22 cellular contexts compared by ENCODE assay signal in genomic region chr5:154312571-154312970, GRCh38.
A peak's percentile ranks its signal among the peaks of the same experiment; 100 is the strongest.
DNase-seq lines count a peak whose midpoint lies in the region; ATAC-seq and TF ChIP-seq lines count a peak whose summit lies in the region.
"Had no signal": no experiment of that assay in that cellular context is flagged by ENCODE, and none has a peak within 500 bp of the region (broad histone marks: within the 10 kb centered on the region; RNA-seq: fewer than 3 reads in every experiment).

No MANE protein-coding gene starts in this region.

- H3K27ac ChIP-seq in RWPE2 (ENCODE audit: poor library complexity, severe bottlenecking), result peak overlapping the region; percentile 30
- no peak overlapping the region for H3K27ac ChIP-seq in endodermal cell (ENCODE audit: low read depth, low read length)
- H3K27ac ChIP-seq in left ventricle myocardium inferior (replicated peaks), result no peak overlapping the region
- H3K27ac ChIP-seq: heart left ventricle, pancreas, Peyer's patch, sigmoid colon had no signal

- peak; percentile 28 for DNase-seq in EL
- no peak for DNase-seq in RWPE2 (ENCODE audit: low spot score)
- DNase-seq in endodermal cell, result no peak
- DNase-seq in myocyte (ENCODE audit: low read depth), result peak; percentile 50
- DNase-seq in left ventricle myocardium inferior, result no peak
- no peak for DNase-seq in SW480 (ENCODE audit: low spot score)
- DNase-seq in stimulated activated naive CD8-positive, alpha-beta T cell treated with anti-CD3 and anti-CD28 coated beads, Interleukin-15, amount 100 ng/mL, for 72 hours, result no peak
- DNase-seq: activated CD4-positive, alpha-beta T cell treated with anti-CD3 and anti-CD28 coated beads, Interleukin-2, amount 10 ng/mL, durations not matched to agents 24 days and 14 days; activated CD8-positive, alpha-beta memory T cell treated with anti-CD3 and anti-CD28 coated beads, Interleukin-2, amount 50 U/mL, for 48 hours; activated gamma-delta T cell; AML-193; Caco-2; heart left ventricle; Karpas-422; mammary epithelial cell; naive thymus-derived CD8-positive, alpha-beta T cell; NCI-H1417 treated with DMSO at 0.1 percent for 48 hours; pancreas; Peyer's patch; sigmoid colon; stimulated activated CD4-positive, alpha-beta T cell treated with anti-CD3 and anti-CD28 coated beads, Interleukin-2, amount 100 ng/mL, for 24 hours had no signal

- H3K27ac Mint-ChIP-seq in endodermal cell, result no peak overlapping the region
- peak overlapping the region in 1 of 2 donors; percentile 4 for H3K27ac Mint-ChIP-seq in stimulated activated naive CD8-positive, alpha-beta T cell treated with anti-CD3 and anti-CD28 coated beads, Interleukin-15, amount 100 ng/mL, for 72 hours
- H3K27ac Mint-ChIP-seq: activated CD4-positive, alpha-beta T cell treated with anti-CD3 and anti-CD28 coated beads, Interleukin-2, amount 10 ng/mL, durations not matched to agents 24 days and 14 days; naive thymus-derived CD8-positive, alpha-beta T cell had no signal

- H3K4me1 Mint-ChIP-seq in endodermal cell, result peaks cover 32% of the 10 kb centered on the region
- peaks cover 45% of the 10 kb centered on the region for H3K4me1 Mint-ChIP-seq in stimulated activated naive CD8-positive, alpha-beta T cell treated with anti-CD3 and anti-CD28 coated beads, Interleukin-15, amount 100 ng/mL, for 72 hours

- H3K4me3 Mint-ChIP-seq in endodermal cell, result no peak overlapping the region
- H3K4me3 Mint-ChIP-seq in stimulated activated naive CD8-positive, alpha-beta T cell treated with anti-CD3 and anti-CD28 coated beads, Interleukin-15, amount 100 ng/mL, for 72 hours, result no peak overlapping the region
- H3K4me3 Mint-ChIP-seq: activated CD4-positive, alpha-beta T cell treated with anti-CD3 and anti-CD28 coated beads, Interleukin-2, amount 10 ng/mL, durations not matched to agents 24 days and 14 days; naive thymus-derived CD8-positive, alpha-beta T cell had no signal

- no peaks in the 10 kb centered on the region for H3K36me3 Mint-ChIP-seq in endodermal cell (ENCODE audit: low read depth)

- ATAC-seq in RWPE2 (ENCODE audit: low read depth) (peak; percentile 60; the same call in 2 of the 3 replicates), HG02623 (IDR thresholded peaks at IDR 0.05; ENCODE audit: unreplicated experiment) (no peak)
- no peak for ATAC-seq in stimulated activated naive CD8-positive, alpha-beta T cell treated with anti-CD3 and anti-CD28 coated beads, Interleukin-15, amount 100 ng/mL, for 72 hours
- ATAC-seq: heart left ventricle; naive thymus-derived CD8-positive, alpha-beta T cell; pancreas had no signal

- H3K27me3 Mint-ChIP-seq in endodermal cell (ENCODE audit: insufficient read depth), result no peaks in the 10 kb centered on the region
- H3K27me3 Mint-ChIP-seq in stimulated activated naive CD8-positive, alpha-beta T cell treated with anti-CD3 and anti-CD28 coated beads, Interleukin-15, amount 100 ng/mL, for 72 hours, result no peaks in the 10 kb centered on the region
- H3K27me3 Mint-ChIP-seq: activated CD4-positive, alpha-beta T cell treated with anti-CD3 and anti-CD28 coated beads, Interleukin-2, amount 10 ng/mL, durations not matched to agents 24 days and 14 days; naive thymus-derived CD8-positive, alpha-beta T cell had no signal

- H3K4me3 ChIP-seq in RWPE2 (ENCODE audit: severe bottlenecking) (no peak overlapping the region), endodermal cell (ENCODE audit: low read length) (peak overlapping the region; percentile 37), left ventricle myocardium inferior (no peak overlapping the region)
- H3K4me3 ChIP-seq: heart left ventricle, pancreas, Peyer's patch, sigmoid colon had no signal

- no peaks in the 10 kb centered on the region for H3K27me3 ChIP-seq in RWPE2 (ENCODE audit: insufficient read depth, poor library complexity, severe bottlenecking)
- no peaks in the 10 kb centered on the region for H3K27me3 ChIP-seq in endodermal cell (ENCODE audit: control insufficient read depth, insufficient read depth, low read length, poor library complexity, severe bottlenecking)
- no peaks in the 10 kb centered on the region for H3K27me3 ChIP-seq in left ventricle myocardium inferior (ENCODE audit: low read depth)
- H3K27me3 ChIP-seq: heart left ventricle, pancreas, Peyer's patch, sigmoid colon had no signal

- H3K36me3 ChIP-seq in RWPE2 (ENCODE audit: low read depth) (no peaks in the 10 kb centered on the region), endodermal cell (ENCODE audit: control insufficient read depth, insufficient read depth, low read length) (peaks cover 12% of the 10 kb centered on the region), left ventricle myocardium inferior (no peaks in the 10 kb centered on the region)
- H3K36me3 ChIP-seq: heart left ventricle, pancreas, Peyer's patch, sigmoid colon had no signal

- intact Hi-C loops in left ventricle myocardium inferior (cut with micrococcal nuclease), result no loop called here

- H3K9me3 ChIP-seq in RWPE2 (ENCODE audit: severe bottlenecking) (no peaks in the 10 kb centered on the region), endodermal cell (ENCODE audit: control insufficient read depth, low read length) (no peaks in the 10 kb centered on the region), left ventricle myocardium inferior (replicated peaks) (no peaks in the 10 kb centered on the region)
- H3K9me3 ChIP-seq: Caco-2, heart left ventricle, pancreas, Peyer's patch, sigmoid colon had no signal

- no peaks in the 10 kb centered on the region for H3K9me3 Mint-ChIP-seq in endodermal cell
- H3K9me3 Mint-ChIP-seq in stimulated activated naive CD8-positive, alpha-beta T cell treated with anti-CD3 and anti-CD28 coated beads, Interleukin-15, amount 100 ng/mL, for 72 hours, result peaks cover 0 to 5% of the 10 kb centered on the region in 2 donors
- H3K9me3 Mint-ChIP-seq: activated CD4-positive, alpha-beta T cell treated with anti-CD3 and anti-CD28 coated beads, Interleukin-2, amount 10 ng/mL, durations not matched to agents 24 days and 14 days; naive thymus-derived CD8-positive, alpha-beta T cell had no signal

- TF ChIP-seq CTCF in RWPE2 (IDR thresholded peaks at IDR 0.05; ENCODE audit: poor library complexity, severe bottlenecking) (no peak), endodermal cell (conservative IDR thresholded peaks at IDR 0.05) (no peak), left ventricle myocardium inferior (IDR thresholded peaks at IDR 0.05; ENCODE audit: borderline replicate concordance) (no peak)

- no peak overlapping the region for H3K9ac ChIP-seq in endodermal cell (ENCODE audit: extremely low read depth, low read length, poor library complexity, severe bottlenecking)

- H3K4me1 ChIP-seq in RWPE2 (ENCODE audit: insufficient read depth, poor library complexity, severe bottlenecking) (peaks cover 33% of the 10 kb centered on the region), endodermal cell (ENCODE audit: control insufficient read depth, insufficient read depth, low read length) (peaks cover 11% of the 10 kb centered on the region), left ventricle myocardium inferior (peaks cover 13% of the 10 kb centered on the region)
- H3K4me1 ChIP-seq: Caco-2, Peyer's patch had no signal

Comparison
In these comparisons a context has a peak if more than half of its experiments do, and no peak if none do; other contexts are left out.
1. DNase-seq: peak in EL (single experiment) and myocyte (single experiment); none in RWPE2 (single experiment), endodermal cell (single experiment), left ventricle myocardium inferior (single experiment), SW480 (single experiment) and stimulated activated naive CD8-positive, alpha-beta T cell treated with anti-CD3 and anti-CD28 coated beads, Interleukin-15, amount 100 ng/mL, for 72 hours (0 of 2).